22 cellular contexts compared by ENCODE assay signal in genomic region chr18:11873670-11874340, GRCh38. TPM values are rescaled to one million over a fixed set of nuclear protein-coding genes. Genes with fewer than 3 reads are reported as not detected.
A peak's percentile ranks its signal among the peaks of the same experiment; 100 is the strongest.
DNase-seq lines count a peak whose midpoint lies in the region; ATAC-seq and TF ChIP-seq lines count a peak whose summit lies in the region.
"Had no signal": no experiment of that assay in that cellular context is flagged by ENCODE, and none has a peak within 500 bp of the region (broad histone marks: within the 10 kb centered on the region; RNA-seq: fewer than 3 reads in every experiment).

No MANE protein-coding gene starts in this region.

- H3K9me3 Mint-ChIP-seq in activated T-cell treated with anti-CD3 and anti-CD28 coated beads, Interleukin-2, amount 50 U/mL, for 24 hours, result no peaks in the 10 kb centered on the region
- peaks cover 2% of the 10 kb centered on the region for H3K9me3 Mint-ChIP-seq in progenitor cell of endocrine pancreas (ENCODE audit: low read depth)

- no peak for TF ChIP-seq CTCF in progenitor cell of endocrine pancreas (IDR thresholded peaks at IDR 0.05; ENCODE audit: unreplicated experiment)

- ATAC-seq in left lobe of liver, result no peak
- ATAC-seq in GM19467 (IDR thresholded peaks at IDR 0.05; ENCODE audit: unreplicated experiment), result no peak
- ATAC-seq: K562, PC-3 had no signal

- H3K4me1 Mint-ChIP-seq in activated T-cell treated with anti-CD3 and anti-CD28 coated beads, Interleukin-2, amount 50 U/mL, for 24 hours (ENCODE audit: low read depth), result peaks cover 1% of the 10 kb centered on the region
- H3K4me1 Mint-ChIP-seq in progenitor cell of endocrine pancreas (ENCODE audit: low read depth), result no peaks in the 10 kb centered on the region

- H3K4me3 Mint-ChIP-seq in activated T-cell treated with anti-CD3 and anti-CD28 coated beads, Interleukin-2, amount 50 U/mL, for 24 hours, result no peak overlapping the region
- no peak overlapping the region for H3K4me3 Mint-ChIP-seq in progenitor cell of endocrine pancreas (ENCODE audit: low read depth)

- peaks cover 6% of the 10 kb centered on the region for H3K36me3 Mint-ChIP-seq in activated T-cell treated with anti-CD3 and anti-CD28 coated beads, Interleukin-2, amount 50 U/mL, for 24 hours (ENCODE audit: low read depth)
- H3K36me3 Mint-ChIP-seq in progenitor cell of endocrine pancreas (ENCODE audit: insufficient read depth), result peaks cover 10% of the 10 kb centered on the region

- DNase-seq in activated T-cell treated with anti-CD3 and anti-CD28 coated beads, Interleukin-2, amount 50 U/mL, for 24 hours, result peak; percentile 19
- no peak for DNase-seq in activated T-cell treated with anti-CD3 and anti-CD28 coated beads, Interleukin-2, amount 50 U/mL, for 48 hours
- DNase-seq in NCI-H2171 treated with DMSO at 0.1 percent for 48 hours (lab: John Stamatoyannopoulos, UW) (peak; percentile 87), left lobe of liver (ENCODE audit: low spot score) (peak; percentile 45), progenitor cell of endocrine pancreas (ENCODE audit: low spot score, unreplicated experiment) (no peak), Kasumi-1 (lab: John Stamatoyannopoulos, UW) (no peak), medulla oblongata (ENCODE audit: extremely low spot score) (no peak)
- DNase-seq: Calu3; DMS79 treated with DMSO at 0.1 percent for 48 hours; GF-D8; MV-4-11; NCI-H1105; NCI-H1436 treated with DMSO at 0.1 percent for 48 hours; NCI-H2029 treated with DMSO at 0.1 percent for 48 hours; NCI-H345; NCI-H510A treated with DMSO at 0.1 percent for 48 hours; NCI-H748 treated with DMSO at 0.1 percent for 48 hours; NK-92 treated with Interleukin-12 subunit alpha and Interleukin-12 subunit beta, amount 100 ng/mL, for 24 hours; PC-3; Right ventricle myocardium superior had no signal

- no peak overlapping the region for H3K27ac Mint-ChIP-seq in activated T-cell treated with anti-CD3 and anti-CD28 coated beads, Interleukin-2, amount 50 U/mL, for 24 hours
- H3K27ac Mint-ChIP-seq in progenitor cell of endocrine pancreas, result peak overlapping the region; percentile 40

- H3K27me3 Mint-ChIP-seq in activated T-cell treated with anti-CD3 and anti-CD28 coated beads, Interleukin-2, amount 50 U/mL, for 24 hours, result peaks cover under 1% of the 10 kb centered on the region
- no peaks in the 10 kb centered on the region for H3K27me3 Mint-ChIP-seq in progenitor cell of endocrine pancreas

RNA-seq across cellular contexts. Expression of gene CHMP1B, which starts 22.6 kb away (rescaled TPM):
- total RNA-seq in left lobe of liver (12.9 TPM), progenitor cell of endocrine pancreas (48.0 and 48.3 TPM in 2 replicates)

RNA-seq across cellular contexts. Expression of gene MPPE1, which starts 34.3 kb away (rescaled TPM):
- 27.2 TPM for total RNA-seq in left lobe of liver
- 27.4 and 37.4 TPM in 2 replicates for total RNA-seq in progenitor cell of endocrine pancreas

Comparison
In these comparisons a context has a peak if more than half of its experiments do, and no peak if none do; other contexts are left out.
1. DNase-seq: peak in activated T-cell treated with anti-CD3 and anti-CD28 coated beads, Interleukin-2, amount 50 U/mL, for 24 hours (single experiment), NCI-H2171 treated with DMSO at 0.1 percent for 48 hours (single experiment) and left lobe of liver (single experiment); none in activated T-cell treated with anti-CD3 and anti-CD28 coated beads, Interleukin-2, amount 50 U/mL, for 48 hours (0 of 2), progenitor cell of endocrine pancreas (single experiment), Kasumi-1 (0 of 2) and medulla oblongata (single experiment).